8 cellular contexts compared by ENCODE assay signal in genomic region chr2:84958135-84959044, GRCh38. TPM values are rescaled to one million over a fixed set of nuclear protein-coding genes. Genes with fewer than 3 reads are reported as not detected.
DNase-seq lines count a peak whose midpoint lies in the region; ATAC-seq, FAIRE-seq and TF ChIP-seq lines count a peak whose summit lies in the region.

No MANE protein-coding gene starts in this region.

- H3K14ac ChIP-seq in H1 (ENCODE audit: insufficient read length) = no peak overlapping the region

- no peak overlapping the region for H2AFZ ChIP-seq in H1 (ENCODE audit: low read length)
- H2AFZ ChIP-seq in OCI-LY7 (ENCODE audit: low read length) = no peak overlapping the region

- 6% methylated on average over 10 of the region's 10 CpGs; no CpG with 5 or more reads in 1 of the 2 experiments for WGBS in H1 (ENCODE audit: extremely low coverage in 1 of 2, insufficient coverage in 1 of 2, insufficient read length in 1 of 2, insufficient replicate concordance in 2 of 2, low coverage in 1 of 2, low lambda C conversion rate in 2 of 2, missing lambda C conversion rate in 1 of 2), 2 experiments

- peaks cover 0 to 3% of the 10 kb centered on the region in 2 experiments for H4K20me1 ChIP-seq in H1 (replicated peaks in 1 of 2; ENCODE audit: control insufficient read depth in 1 of 2, insufficient read depth in 2 of 2, low read length in 2 of 2)
- no peaks in the 10 kb centered on the region for H4K20me1 ChIP-seq in OCI-LY7 (ENCODE audit: insufficient read depth, low read length)

- H3K36me3 ChIP-seq in H1 (ENCODE audit: control insufficient read depth in 2 of 4, insufficient read depth in 4 of 4, low read length in 3 of 4) (peaks cover 0 to 21% (median 6%) of the 10 kb centered on the region in 4 experiments; a peak in 4 of 8 replicates), OCI-LY7 (ENCODE audit: insufficient read depth, low read length) (peaks cover 22% of the 10 kb centered on the region)

- peak overlapping the region; percentile 71 for H3K18ac ChIP-seq in H1 (ENCODE audit: extremely low read depth, low read length)

- H3K9me3 Mint-ChIP-seq in activated CD4-positive, alpha-beta T cell treated with anti-CD3 and anti-CD28 coated beads for 36 hours (ENCODE audit: low read depth) = no peaks in the 10 kb centered on the region
- H3K9me3 Mint-ChIP-seq in nephron = no peaks in the 10 kb centered on the region

- no peaks in the 10 kb centered on the region for H3K27me3 ChIP-seq in H1 (replicated peaks in 1 of 4; ENCODE audit: control insufficient read depth in 3 of 4, extremely low read depth in 1 of 4, insufficient read depth in 3 of 4, low read length in 3 of 4)

- BruUV-seq in OCI-LY7 (replicated peaks; lab: Mats Ljungman, UMichigan) = no TSS peak

- H3K79me1 ChIP-seq in H1 (ENCODE audit: low read depth, low read length) = no peaks in the 10 kb centered on the region

- H3K9ac ChIP-seq in H1 (replicated peaks in 1 of 4; ENCODE audit: extremely low read depth in 1 of 4, low read depth in 3 of 4, low read length in 3 of 4) = peak overlapping the region in 3 of 4 experiments; percentile 52 to 92 (median 56); a peak in 5 of 7 replicates

- intact Hi-C loops in activated CD4-positive, alpha-beta T cell treated with anti-CD3 and anti-CD28 coated beads for 36 hours (cut with DNase I, micrococcal nuclease) = no loop called here
- intact Hi-C loops in OCI-LY7 (cut with micrococcal nuclease; ENCODE audit: unreplicated experiment) = no loop called here

- H3K4me1 Mint-ChIP-seq in activated CD4-positive, alpha-beta T cell treated with anti-CD3 and anti-CD28 coated beads for 36 hours = peaks cover 24% of the 10 kb centered on the region
- peaks cover 22% of the 10 kb centered on the region for H3K4me1 Mint-ChIP-seq in nephron

- TF ChIP-seq CTCF in H1 (IDR thresholded peaks at IDR 0.05; ENCODE audit: control extremely low read depth in 1 of 3, insufficient read depth in 1 of 3, low read depth in 1 of 3, low read length in 3 of 3) (no peak), nephron (IDR thresholded peaks at IDR 0.05; ENCODE audit: unreplicated experiment in 3 of 3) (no peak), OCI-LY7 (conservative IDR thresholded peaks at IDR 0.05; ENCODE audit: low read length) (no peak)

- H2BK12ac ChIP-seq in H1 (ENCODE audit: low read depth, low read length) = peak overlapping the region; percentile 64; the same call in 1 of the 2 replicates

- H4K8ac ChIP-seq in H1 (ENCODE audit: extremely low read depth, insufficient read depth, low read length) = no peak overlapping the region

- H4K5ac ChIP-seq in H1 (ENCODE audit: insufficient read length, low read depth, low read length) = peak overlapping the region; percentile 81

- TF ChIP-seq EP300 in H1 (IDR thresholded peaks at IDR 0.05; ENCODE audit: borderline replicate concordance in 1 of 2, low read depth in 2 of 2, low read length in 2 of 2) = peak in 1 of 2 experiments; percentile 96; a peak in 2 of 3 replicates

- POLR2A ChIA-PET in activated CD4-positive, alpha-beta T cell treated with anti-CD3 and anti-CD28 coated beads for 36 hours (lab: Charles Lee) = interaction anchor here (0.6 to 1.0 kb wide), 3 partner anchors 12 to 60 kb away, joined by 3 to 4 read pairs (median 4); no protein-coding TSS in a partner anchor
- POLR2A ChIA-PET in H1 (lab: Charles Lee; ENCODE audit: partially characterized antibody) = interaction anchor here (0.6 to 12.0 kb wide), 20 partner anchors 9 to 299 kb away, joined by 3 to 288 read pairs (median 6); partner anchors contain the start of genes KCMF1 and TCF7L1
- POLR2A ChIA-PET in OCI-LY7 (lab: Charles Lee) = interaction anchor here (0.6 to 0.8 kb wide), 3 partner anchors 13 to 51 kb away, joined by 4 to 5 read pairs (median 4); no protein-coding TSS in a partner anchor

- peak overlapping the region; percentile 48 to 61 for H3K4me2 ChIP-seq in H1 (ENCODE audit: insufficient read depth in 1 of 2, low read depth in 2 of 2, low read length in 2 of 2)
- H3K4me2 ChIP-seq in OCI-LY7 (ENCODE audit: low read length) = no peak overlapping the region

- H4K91ac ChIP-seq in H1 (replicated peaks; ENCODE audit: insufficient read length, low read length) = peak overlapping the region; percentile 58

- H3K79me2 ChIP-seq in H1 (ENCODE audit: control insufficient read depth in 1 of 2, insufficient read depth in 2 of 2, low read length in 2 of 2) (peaks cover 0 to 13% of the 10 kb centered on the region in 2 experiments; a peak in 1 of 4 replicates), OCI-LY7 (ENCODE audit: insufficient read depth, low read depth, low read length) (no peaks in the 10 kb centered on the region)

- CTCF ChIA-PET in activated CD4-positive, alpha-beta T cell treated with anti-CD3 and anti-CD28 coated beads for 36 hours (lab: Charles Lee) = interaction anchor here (0.5 to 1.6 kb wide), 8 partner anchors 9 to 59 kb away, joined by 3 to 5 read pairs (median 3); no protein-coding TSS in a partner anchor
- CTCF ChIA-PET in H1 (lab: Charles Lee; ENCODE audit: partially characterized antibody) = interaction anchor here (0.6 to 7.9 kb wide), 11 partner anchors 11 to 108 kb away, joined by 3 to 46 read pairs (median 4); no protein-coding TSS in a partner anchor
- CTCF ChIA-PET in OCI-LY7 (lab: Charles Lee; ENCODE audit: unreplicated experiment) = interaction anchor here (1.0 kb wide), 1 partner anchor 32 kb away, joined by 3 read pairs; no protein-coding TSS in a partner anchor

- no peaks in the 10 kb centered on the region for H3K27me3 Mint-ChIP-seq in activated CD4-positive, alpha-beta T cell treated with anti-CD3 and anti-CD28 coated beads for 36 hours
- H3K27me3 Mint-ChIP-seq in nephron (ENCODE audit: low read depth) = peaks cover 13% of the 10 kb centered on the region

- peak; percentile 88 for FAIRE-seq in H1 (lab: Jason Lieb, UNC)

- peak in 1 of 2 experiments; percentile 21; a peak in 3 of 4 replicates for TF ChIP-seq RAD21 in H1 (IDR thresholded peaks at IDR 0.05 in 1 of 2, conservative IDR thresholded peaks at IDR 0.05 in 1 of 2; ENCODE audit: low read depth in 2 of 2, low read length in 2 of 2)

- H2BK15ac ChIP-seq in H1 (ENCODE audit: low read length) = no peak overlapping the region

- no peak overlapping the region for H3K56ac ChIP-seq in H1 (replicated peaks; ENCODE audit: insufficient read length, low read depth, low read length)

- H3K27ac Mint-ChIP-seq in activated CD4-positive, alpha-beta T cell treated with anti-CD3 and anti-CD28 coated beads for 36 hours = peak overlapping the region; percentile 37
- H3K27ac Mint-ChIP-seq in nephron = peak overlapping the region; percentile 82 to 93 (median 90)

- peak overlapping the region; percentile 99 for H2BK5ac ChIP-seq in H1 (ENCODE audit: low read depth, low read length)

- ATAC-seq in activated CD4-positive, alpha-beta T cell treated with anti-CD3 and anti-CD28 coated beads for 36 hours = peak; percentile 43
- ATAC-seq in GM21360 (IDR thresholded peaks at IDR 0.05; ENCODE audit: unreplicated experiment) (no peak), HG03565 (IDR thresholded peaks at IDR 0.05; ENCODE audit: unreplicated experiment) (no peak)

- H2AK5ac ChIP-seq in H1 (ENCODE audit: low read depth, low read length) = peak overlapping the region; percentile 88; the same call in 1 of the 2 replicates

- no peak overlapping the region for H3K23ac ChIP-seq in H1 (ENCODE audit: insufficient read length)

- H3K4me3 ChIP-seq in H1 (ENCODE audit: extremely low read depth in 1 of 4, insufficient read depth in 2 of 4, low read depth in 3 of 4, low read length in 4 of 4) = peak overlapping the region in 1 of 4 experiments; percentile 42; a peak in 2 of 8 replicates
- no peak overlapping the region for H3K4me3 ChIP-seq in OCI-LY7 (ENCODE audit: low read depth, low read length, poor library complexity, severe bottlenecking)

- H3K9me3 ChIP-seq in H1 (ENCODE audit: insufficient read depth in 2 of 2, low read depth in 1 of 2, low read length in 1 of 2) = no peaks in the 10 kb centered on the region
- H3K9me3 ChIP-seq in OCI-LY7 (ENCODE audit: low read length) = no peaks in the 10 kb centered on the region

- H3K9me2 ChIP-seq in OCI-LY7 (ENCODE audit: insufficient read depth, low read length) = no peaks in the 10 kb centered on the region

- peak overlapping the region; percentile 92 for H3K27ac ChIP-seq in H1 (ENCODE audit: low read depth, low read length)
- no peak overlapping the region for H3K27ac ChIP-seq in OCI-LY7 (ENCODE audit: low read depth, low read length, poor library complexity, severe bottlenecking)

- peak overlapping the region; percentile 81 for H2BK120ac ChIP-seq in H1 (replicated peaks; ENCODE audit: low read depth, low read length)

- H3K4me3 Mint-ChIP-seq in activated CD4-positive, alpha-beta T cell treated with anti-CD3 and anti-CD28 coated beads for 36 hours = no peak overlapping the region
- peak overlapping the region in 1 of 3 experiments; percentile 22 for H3K4me3 Mint-ChIP-seq in nephron

- H2BK20ac ChIP-seq in H1 (ENCODE audit: low read length) = peak overlapping the region; percentile 95; the same call in 1 of the 2 replicates

- peak overlapping the region; percentile 69 for H3K4ac ChIP-seq in H1 (replicated peaks; ENCODE audit: insufficient read length, low read depth, low read length)

- peak; percentile 44 to 91 for TF ChIP-seq POLR2A in H1 (IDR thresholded peaks at IDR 0.05; ENCODE audit: control extremely low read depth in 1 of 2, low read depth in 2 of 2, low read length in 2 of 2)

- peaks cover 3% of the 10 kb centered on the region; the same call in 1 of the 2 replicates for H3K23me2 ChIP-seq in H1 (ENCODE audit: low read depth, low read length)

- no peak for DNase-seq in activated CD4-positive, alpha-beta T cell treated with anti-CD3 and anti-CD28 coated beads for 36 hours
- DNase-seq in activated CD4-positive, alpha-beta T cell treated with anti-CD3 and anti-CD28 coated beads for 48 hours = no peak
- peak; percentile 63 for DNase-seq in NCI-H510A (lab: John Stamatoyannopoulos, UW)
- peak; percentile 78 to 99 for DNase-seq in H1 (ENCODE audit: low read depth in 1 of 2, low spot score in 2 of 2)
- DNase-seq in OCI-LY7 (ENCODE audit: low spot score) = no peak

- peaks cover 29% of the 10 kb centered on the region for H3K36me3 Mint-ChIP-seq in activated CD4-positive, alpha-beta T cell treated with anti-CD3 and anti-CD28 coated beads for 36 hours (ENCODE audit: low read depth)
- H3K36me3 Mint-ChIP-seq in nephron (ENCODE audit: low read depth) = peaks cover 11% of the 10 kb centered on the region

- H3K4me1 ChIP-seq in H1 (replicated peaks in 1 of 4; ENCODE audit: control insufficient read depth in 3 of 4, insufficient read depth in 4 of 4, low read length in 3 of 4) (peaks cover 11 to 37% (median 33%) of the 10 kb centered on the region in 4 experiments), OCI-LY7 (ENCODE audit: insufficient read depth, low read length, poor library complexity, severe bottlenecking) (no peaks in the 10 kb centered on the region)

RNA-seq across cellular contexts. Expression of gene KCMF1, which starts 12.6 kb away (rescaled TPM):
- total RNA-seq in activated CD4-positive, alpha-beta T cell treated with anti-CD3 and anti-CD28 coated beads for 36 hours = 10 to 100 TPM; 78.1 to 98.5 TPM
- 149 and 152 TPM in 2 replicates for total RNA-seq in H1 (2021; fragmentation: NEBNext Ultra II Directional; extraction: Animal tissue kit (Norgen Biotek cat#: 25700))
- polyA plus RNA-seq in H1 (2011; rRNA removed) = 55.8 and 86.9 TPM in 2 replicates
- polyA plus RNA-seq in H1 (2011; cell fraction: cytosol; rRNA removed) = 97.8 TPM
- 33.5 TPM for polyA plus RNA-seq in H1 (2011; cell fraction: nucleus; rRNA removed)
- polyA plus RNA-seq in H1 (2012, experiment 1 of 2) = 81.0 to 111 TPM (median 94.5 TPM) in 4 replicates
- 41.2 TPM for polyA plus RNA-seq in H1 (2012, experiment 2 of 2)
- polyA plus RNA-seq in H1 (2013, experiment 1 of 2) = 43.4 TPM
- polyA plus RNA-seq in H1 (2013, experiment 2 of 2) = 45.1 TPM
- polyA minus RNA-seq in H1 (2011; rRNA and poly(A)+ RNA removed) = 140 and 147 TPM in 2 replicates
- 58.9 TPM for polyA minus RNA-seq in H1 (2011; cell fraction: cytosol; rRNA and poly(A)+ RNA removed)
- 50.0 TPM for polyA minus RNA-seq in H1 (2011; cell fraction: nucleus; rRNA and poly(A)+ RNA removed)
- 42.2 and 63.0 TPM in 2 replicates for total RNA-seq in OCI-LY7 (2014; rRNA removed; shearing (Covaris generic))
- total RNA-seq in OCI-LY7 (2022) = 95.1 and 108 TPM in 2 replicates

RNA-seq across cellular contexts. Expression of gene TMSB10, which starts 52.9 kb away (rescaled TPM):
- total RNA-seq in activated CD4-positive, alpha-beta T cell treated with anti-CD3 and anti-CD28 coated beads for 36 hours = 1,000 to 10,000 TPM; 2,345 to 2,742 TPM
- 1,075 and 1,095 TPM in 2 replicates for total RNA-seq in H1 (2021; fragmentation: NEBNext Ultra II Directional; extraction: Animal tissue kit (Norgen Biotek cat#: 25700))
- polyA plus RNA-seq in H1 (2011; rRNA removed) = 593 and 852 TPM in 2 replicates
- polyA plus RNA-seq in H1 (2011; cell fraction: cytosol; rRNA removed) = 1,307 TPM
- 850 TPM for polyA plus RNA-seq in H1 (2011; cell fraction: nucleus; rRNA removed)
- polyA plus RNA-seq in H1 (2012, experiment 1 of 2) = 1,219 to 1,602 TPM (median 1,382 TPM) in 4 replicates
- 5,019 TPM for polyA plus RNA-seq in H1 (2012, experiment 2 of 2)
- 1,059 TPM for polyA plus RNA-seq in H1 (2013, experiment 1 of 2)
- polyA plus RNA-seq in H1 (2013, experiment 2 of 2) = 1,056 TPM
- 80.7 and 118 TPM in 2 replicates for polyA minus RNA-seq in H1 (2011; rRNA and poly(A)+ RNA removed)
- 145 TPM for polyA minus RNA-seq in H1 (2011; cell fraction: cytosol; rRNA and poly(A)+ RNA removed)
- polyA minus RNA-seq in H1 (2011; cell fraction: nucleus; rRNA and poly(A)+ RNA removed) = 80.6 TPM
- 1,901 and 3,039 TPM in 2 replicates for total RNA-seq in OCI-LY7 (2014; rRNA removed; shearing (Covaris generic))
- 869 and 903 TPM in 2 replicates for total RNA-seq in OCI-LY7 (2022)

Comparison
In these comparisons a context has a peak if more than half of its experiments do, and no peak if none do; other contexts are left out.
1. DNase-seq: peak in NCI-H510A (single experiment) and H1 (2 of 2); none in activated CD4-positive, alpha-beta T cell treated with anti-CD3 and anti-CD28 coated beads for 36 hours (single experiment), activated CD4-positive, alpha-beta T cell treated with anti-CD3 and anti-CD28 coated beads for 48 hours (single experiment) and OCI-LY7 (single experiment).